In the genomic region with DNA sequence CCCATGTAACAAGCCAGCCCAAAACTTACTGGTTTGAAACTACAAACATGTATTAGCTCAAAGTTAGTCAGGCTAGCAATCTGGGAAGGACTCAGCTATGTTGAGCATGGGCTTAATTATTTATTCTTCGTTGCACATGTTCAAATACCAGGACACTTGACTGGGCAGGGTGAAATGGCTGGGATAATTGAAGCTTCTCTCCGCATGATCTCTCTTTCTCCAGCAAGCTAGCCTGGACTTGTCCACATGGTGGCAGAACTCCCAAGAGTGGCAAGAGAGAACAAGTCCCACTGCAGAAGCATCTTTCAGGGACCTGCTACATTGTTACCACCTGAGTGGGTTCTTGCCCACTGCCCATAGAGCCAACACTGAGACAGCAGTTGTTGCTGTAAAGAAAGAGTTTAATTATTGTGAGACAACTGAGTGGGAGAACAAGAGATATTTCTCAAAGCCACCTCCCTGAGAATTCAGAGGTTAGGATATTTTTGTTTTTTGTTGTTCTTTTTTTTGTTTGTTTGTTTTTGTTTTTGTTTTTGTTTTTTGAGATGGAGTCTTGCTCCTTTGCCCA, we compare ENCODE assay signal across 19 cellular contexts. TPM values are rescaled to one million over a fixed set of nuclear protein-coding genes. Genes with fewer than 3 reads are reported as not detected.
DNase-seq lines count a peak whose midpoint lies in the region; FAIRE-seq and TF ChIP-seq lines count a peak whose summit lies in the region.
"Had no signal": no experiment of that assay in that cellular context is flagged by ENCODE, and none has a peak within 500 bp of the region (broad histone marks: within the 10 kb centered on the region; RNA-seq: fewer than 3 reads in every experiment).

No MANE protein-coding gene starts in this region.

- H3K9me1 ChIP-seq in keratinocyte (ENCODE audit: control insufficient read depth, extremely low read depth, insufficient read depth, low read length) = no peaks in the 10 kb centered on the region

- H3K79me2 ChIP-seq in keratinocyte (ENCODE audit: control insufficient read depth, insufficient read depth, low read length) = no peaks in the 10 kb centered on the region
- H3K79me2 ChIP-seq: parathyroid adenoma had no signal

- H3K4me3 ChIP-seq in A673 (ENCODE audit: low read depth, low read length, poor library complexity, severe bottlenecking) (no peak overlapping the region), HEK293 (ENCODE audit: low read depth, low read length) (no peak overlapping the region), keratinocyte (ENCODE audit: control insufficient read depth in 2 of 3, extremely low read depth in 1 of 3, insufficient read depth in 2 of 3, low read depth in 1 of 3, low read length in 3 of 3) (no peak overlapping the region), small intestine (ENCODE audit: low read depth in 1 of 2, low read length in 2 of 2) (no peak overlapping the region)
- H3K4me3 ChIP-seq: SK-N-MC had no signal

- no peak overlapping the region for H3K4me2 ChIP-seq in keratinocyte (ENCODE audit: control insufficient read depth, extremely low read depth, insufficient read depth, low read depth, low read length)

- no peak overlapping the region for H3K9ac ChIP-seq in keratinocyte (ENCODE audit: control insufficient read depth, extremely low read depth, insufficient read depth, low read length)
- H3K9ac ChIP-seq: parathyroid adenoma had no signal

- dilution Hi-C loops in keratinocyte (cut with MboI; ENCODE audit: extremely low pct_ligation_motif_present, low sequenced_read_pairs) = no loop called here

- DNase-seq in A673 (ENCODE audit: low spot score) (peak; percentile 17), amniotic epithelial cell (ENCODE audit: low read depth) (peak; percentile 7), keratinocyte (ENCODE audit: low read depth, low spot score) (no peak), small intestine (no peak), NCI-H1417 treated with DMSO at 0.1 percent for 48 hours (lab: John Stamatoyannopoulos, UW) (no peak)
- no peak for DNase-seq in activated CD4-positive, CD25-positive, alpha-beta regulatory T cell treated with anti-CD3 and anti-CD28 coated beads, Interleukin-2, amount 50 U/mL, for 72 hours
- DNase-seq in activated CD4-positive, alpha-beta T cell treated with anti-CD3 and anti-CD28 coated beads for 1 hour = no peak
- DNase-seq: activated CD4-positive, CD25-positive, alpha-beta regulatory T cell; activated T-cell treated with anti-CD3 and anti-CD28 coated beads, Interleukin-2, amount 50 U/mL, for 1 hour; AML-193; anterior cingulate cortex; effector memory CD4-positive, alpha-beta T cell; glutamatergic neuron; NCI-H1092; NCI-H446 treated with DMSO at 0.1 percent for 48 hours had no signal

- POLR2A ChIA-PET in A673 (lab: Charles Lee; ENCODE audit: low non-redundant PET) (no interaction called here), HEK293 (lab: Yijun Ruan, JAX) (interaction anchor here (1.5 kb wide), 1 partner anchor 17 kb away, joined by 6 read pairs; a partner anchor contains a TSS)

- intact Hi-C loops in A673 (cut with micrococcal nuclease; ENCODE audit: unreplicated experiment) = no loop called here

- no peaks in the 10 kb centered on the region for H4K20me1 ChIP-seq in keratinocyte (ENCODE audit: control insufficient read depth, extremely low read depth, insufficient read depth, low read length)

- BruUV-seq in A673 (replicated peaks; lab: Mats Ljungman, UMichigan) = no TSS peak

- H3K9me3 ChIP-seq in A673 (ENCODE audit: low read depth, low read length, poor library complexity, severe bottlenecking) = no peaks in the 10 kb centered on the region
- H3K9me3 ChIP-seq in HEK293 (ENCODE audit: control insufficient read depth, insufficient read depth, low read depth, low read length) = no peaks in the 10 kb centered on the region
- H3K9me3 ChIP-seq in keratinocyte (ENCODE audit: control insufficient read depth, low read depth, low read length) = no peaks in the 10 kb centered on the region
- H3K9me3 ChIP-seq in small intestine (ENCODE audit: control insufficient read depth, low read depth) = no peaks in the 10 kb centered on the region

- H3K4me1 ChIP-seq in A673 (ENCODE audit: insufficient read depth, low read length, poor library complexity, severe bottlenecking) (no peaks in the 10 kb centered on the region), HEK293 (ENCODE audit: control insufficient read depth, insufficient read depth, low read length) (no peaks in the 10 kb centered on the region), keratinocyte (ENCODE audit: control insufficient read depth, extremely low read depth, insufficient read depth, low read length) (peaks cover 3% of the 10 kb centered on the region), small intestine (ENCODE audit: control insufficient read depth in 2 of 2, insufficient read depth in 1 of 2, low read depth in 1 of 2, low read length in 1 of 2) (no peaks in the 10 kb centered on the region)
- H3K4me1 ChIP-seq: parathyroid adenoma had no signal

- H3K27me3 ChIP-seq in A673 (replicated peaks; ENCODE audit: insufficient read depth, low read depth, low read length, poor library complexity) (no peaks in the 10 kb centered on the region), keratinocyte (ENCODE audit: control insufficient read depth, extremely low read depth, insufficient read depth, low read length) (no peaks in the 10 kb centered on the region), small intestine (ENCODE audit: control insufficient read depth in 2 of 2, insufficient read depth in 2 of 2, low read length in 2 of 2) (no peaks in the 10 kb centered on the region)

- CTCF ChIA-PET in A673 (lab: Charles Lee) = interaction anchor here (0.9 kb wide), 1 partner anchor 140 kb away, joined by 3 read pairs; no protein-coding TSS in a partner anchor
- CTCF ChIA-PET in HEK293 (lab: Yijun Ruan, JAX) = interaction anchor here (0.7 to 1.4 kb wide), 3 partner anchors 18 to 141 kb away, joined by 3 read pairs; no protein-coding TSS in a partner anchor

- FAIRE-seq in keratinocyte (lab: Jason Lieb, UNC) (no peak), small intestine (lab: Jason Lieb, UNC) (no peak)

- H3K36me3 ChIP-seq in A673 (ENCODE audit: insufficient read depth, low read length, poor library complexity, severe bottlenecking) = no peaks in the 10 kb centered on the region
- H3K36me3 ChIP-seq in HEK293 (ENCODE audit: control insufficient read depth in 2 of 2, insufficient read depth in 1 of 2, low read length in 2 of 2) = no peaks in the 10 kb centered on the region
- no peaks in the 10 kb centered on the region for H3K36me3 ChIP-seq in keratinocyte (ENCODE audit: control insufficient read depth in 2 of 2, extremely low read depth in 1 of 2, insufficient read depth in 2 of 2, low read length in 2 of 2)
- H3K36me3 ChIP-seq in small intestine (ENCODE audit: control insufficient read depth in 2 of 2, insufficient read depth in 2 of 2, low read length in 2 of 2) = no peaks in the 10 kb centered on the region

- H2AFZ ChIP-seq in keratinocyte (ENCODE audit: control insufficient read depth, low read length) = no peak overlapping the region
- H2AFZ ChIP-seq: parathyroid adenoma had no signal

- H3K27ac ChIP-seq in A673 (ENCODE audit: low read depth, low read length, poor library complexity, severe bottlenecking) = no peak overlapping the region
- H3K27ac ChIP-seq in HEK293 (ENCODE audit: extremely low read depth, low read depth, low read length) = no peak overlapping the region
- H3K27ac ChIP-seq in keratinocyte (ENCODE audit: control insufficient read depth, insufficient read depth, low read length) = no peak overlapping the region
- H3K27ac ChIP-seq in small intestine (ENCODE audit: low read depth in 1 of 2, low read length in 1 of 2) = no peak overlapping the region
- H3K27ac ChIP-seq: HL-60, parathyroid adenoma, SK-N-MC had no signal

- 70 to 85% (median 73%) methylated on average over 2 of the region's 2 CpGs for WGBS in small intestine, 3 donors

- TF ChIP-seq CTCF in A673 (conservative IDR thresholded peaks at IDR 0.05; ENCODE audit: low read depth, low read length) = peak; percentile 37
- TF ChIP-seq CTCF in HEK293 (tag by site-specific recombination; IDR thresholded peaks at IDR 0.05) = no peak
- peak; percentile 25 to 35 (median 26) for TF ChIP-seq CTCF in keratinocyte (optimal IDR thresholded peaks at IDR 0.05 in 1 of 3, IDR thresholded peaks at IDR 0.05 in 1 of 3, conservative IDR thresholded peaks at IDR 0.05 in 1 of 3; ENCODE audit: extremely low read depth in 1 of 3, insufficient read depth in 2 of 3, low read length in 3 of 3)

TF ChIP-seq in HEK293, 187 proteins besides CTCF, POLR2A, EP300 and RAD21:
- peak; percentile 76 for TF ChIP-seq SETDB1 (IDR thresholded peaks at IDR 0.05; ENCODE audit: insufficient read length, low read length)
- TF ChIP-seq ZBTB1 (tag by site-specific recombination; IDR thresholded peaks at IDR 0.05) = no peak
- TF ChIP-seq ZFHX2 (tag by site-specific recombination; conservative IDR thresholded peaks at IDR 0.05) = no peak

RNA-seq across cellular contexts. Expression of a gene that starts 16.8 kb away (rescaled TPM):
- 20.9 and 21.9 TPM in 2 replicates for total RNA-seq in A673 (2021)
- 3.7 to 9.8 TPM (median 5.9 TPM) in 3 replicates for polyA plus RNA-seq in keratinocyte
- polyA plus RNA-seq in keratinocyte (2011; ENCODE audit: low read depth) = 4.2 TPM
- 3.2 and 6.7 TPM in 2 replicates for polyA plus RNA-seq in keratinocyte (2011; cell fraction: cytosol; rRNA removed)
- 12.2 and 15.4 TPM in 2 replicates for polyA plus RNA-seq in keratinocyte (2011; cell fraction: nucleus; rRNA removed)
- polyA plus RNA-seq in keratinocyte (2012; ENCODE audit: low replicate concordance) = 2.0 and 2.5 TPM in 2 replicates
- polyA minus RNA-seq in keratinocyte = 3.0 to 20.0 TPM (median 6.5 TPM) in 3 replicates
- 1.9 TPM for polyA minus RNA-seq in keratinocyte (2011; cell fraction: cytosol; rRNA and poly(A)+ RNA removed)
- 4.4 and 8.9 TPM in 2 replicates for polyA minus RNA-seq in keratinocyte (2011; cell fraction: nucleus; rRNA and poly(A)+ RNA removed)
- 10 to 100 TPM in 2 of 3 donors, 1 to 10 TPM in 1; 9.6 to 29.5 (median 17.8) TPM for polyA plus RNA-seq in small intestine

Comparison
In these comparisons a context has a peak if more than half of its experiments do, and no peak if none do; other contexts are left out.
1. DNase-seq: peak in A673 (single experiment) and amniotic epithelial cell (single experiment); none in keratinocyte (single experiment), small intestine (single experiment), activated CD4-positive, CD25-positive, alpha-beta regulatory T cell treated with anti-CD3 and anti-CD28 coated beads, Interleukin-2, amount 50 U/mL, for 72 hours (single experiment), activated CD4-positive, alpha-beta T cell treated with anti-CD3 and anti-CD28 coated beads for 1 hour (single experiment) and NCI-H1417 treated with DMSO at 0.1 percent for 48 hours (single experiment).